In the genomic region with DNA sequence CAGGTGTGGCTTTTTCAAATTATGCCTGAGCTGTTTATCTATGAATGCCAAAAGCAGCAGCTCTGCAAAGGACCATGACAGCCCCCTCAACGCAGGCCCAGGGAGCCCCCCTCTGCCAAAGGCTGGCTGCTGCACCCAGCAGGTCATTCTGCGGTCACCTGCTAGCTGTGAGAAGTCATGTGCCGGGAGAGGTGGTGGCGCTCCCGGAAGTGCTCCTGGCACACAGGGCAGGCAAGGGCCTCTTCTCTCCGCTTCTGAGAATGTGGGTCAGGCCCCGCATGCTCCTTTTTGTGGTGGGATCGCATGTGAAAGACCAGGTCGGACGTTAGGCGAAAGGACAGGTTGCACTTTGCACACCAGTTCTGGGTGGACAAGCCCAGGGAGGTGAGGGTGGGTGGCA, we compare ENCODE assay signal across 25 cellular contexts. TPM values are rescaled to one million over a fixed set of nuclear protein-coding genes. Genes with fewer than 3 reads are reported as not detected.
"Had no signal": no experiment of that assay in that cellular context is flagged by ENCODE, and none has a peak within 500 bp of the region (broad histone marks: within the 10 kb centered on the region; RNA-seq: fewer than 3 reads in every experiment).

No MANE protein-coding gene starts in this region.

- H3K4me1 ChIP-seq: adrenal gland, esophagus squamous epithelium, neural progenitor cell, psoas muscle, right atrium auricular region, transverse colon, uterus had no signal

- H3K27ac ChIP-seq: adrenal gland, esophagus squamous epithelium, gastrocnemius medialis, neural progenitor cell, psoas muscle, right atrium auricular region, transverse colon, uterus had no signal

- H3K27me3 ChIP-seq: adrenal gland, esophagus squamous epithelium, gastrocnemius medialis, neural progenitor cell, right atrium auricular region, transverse colon, uterus had no signal

- ATAC-seq: activated T-cell treated with anti-CD3 and anti-CD28 coated beads, Interleukin-2, amount 50 U/mL, for 72 hours; gastrocnemius medialis; left colon; naive thymus-derived CD8-positive, alpha-beta T cell; psoas muscle; stimulated activated naive CD8-positive, alpha-beta T cell treated with anti-CD3 and anti-CD28 coated beads, Interleukin-15, amount 100 ng/mL, for 72 hours had no signal

- H3K4me3 ChIP-seq: adrenal gland, esophagus squamous epithelium, gastrocnemius medialis, neural progenitor cell, psoas muscle, right atrium auricular region, transverse colon, uterus had no signal

- H3K9ac ChIP-seq: neural progenitor cell had no signal

- H3K36me3 ChIP-seq: adrenal gland, esophagus squamous epithelium, gastrocnemius medialis, neural progenitor cell, right atrium auricular region, transverse colon, uterus had no signal

- H3K36me3 Mint-ChIP-seq: activated CD4-positive, alpha-beta memory T cell treated with anti-CD3 and anti-CD28 coated beads for 36 hours; activated naive CD8-positive, alpha-beta T cell; mesothelial cell of epicardium; naive thymus-derived CD8-positive, alpha-beta T cell; neural progenitor cell had no signal

- H3K4me3 Mint-ChIP-seq: activated CD4-positive, alpha-beta memory T cell treated with anti-CD3 and anti-CD28 coated beads for 36 hours; activated naive CD8-positive, alpha-beta T cell; activated T-cell treated with anti-CD3 and anti-CD28 coated beads, Interleukin-2, amount 50 U/mL, for 72 hours; mesothelial cell of epicardium; naive thymus-derived CD8-positive, alpha-beta T cell; neural progenitor cell; stimulated activated naive CD8-positive, alpha-beta T cell treated with anti-CD3 and anti-CD28 coated beads, Interleukin-15, amount 100 ng/mL, for 72 hours had no signal

- H3K4me1 Mint-ChIP-seq: stimulated activated naive CD8-positive, alpha-beta T cell treated with anti-CD3 and anti-CD28 coated beads, Interleukin-15, amount 100 ng/mL, for 72 hours had no signal

- H3K9me3 ChIP-seq: adrenal gland, esophagus squamous epithelium, gastrocnemius medialis, psoas muscle, right atrium auricular region, transverse colon, uterus had no signal

- DNase-seq: activated CD4-positive, alpha-beta memory T cell treated with anti-CD3 and anti-CD28 coated beads for 36 hours; activated CD4-positive, alpha-beta T cell treated with anti-CD3 and anti-CD28 coated beads for 48 hours; activated gamma-delta T cell treated with Interleukin-2 at 50 U/mL for 16 hours; activated T-cell treated with anti-CD3 and anti-CD28 coated beads, Interleukin-2, amount 50 U/mL, for 72 hours; adrenal gland; central memory CD4-positive, alpha-beta T cell; esophagus squamous epithelium; gastrocnemius medialis; hypothalamus; naive thymus-derived CD8-positive, alpha-beta T cell; stimulated activated CD4-positive, alpha-beta T cell treated with anti-CD3 and anti-CD28 coated beads, Interleukin-1b, Interleukin-23, amount 100 ng/mL, for 48 hours; stimulated activated naive CD8-positive, alpha-beta T cell treated with anti-CD3 and anti-CD28 coated beads, Interleukin-15, amount 100 ng/mL, for 72 hours; transverse colon; uterus had no signal

- H3K27ac Mint-ChIP-seq: activated CD4-positive, alpha-beta memory T cell treated with anti-CD3 and anti-CD28 coated beads for 36 hours; activated naive CD8-positive, alpha-beta T cell; activated T-cell treated with anti-CD3 and anti-CD28 coated beads, Interleukin-2, amount 50 U/mL, for 72 hours; mesothelial cell of epicardium; naive thymus-derived CD8-positive, alpha-beta T cell; neural progenitor cell; stimulated activated naive CD8-positive, alpha-beta T cell treated with anti-CD3 and anti-CD28 coated beads, Interleukin-15, amount 100 ng/mL, for 72 hours had no signal

- H3K27me3 Mint-ChIP-seq: activated naive CD8-positive, alpha-beta T cell; naive thymus-derived CD8-positive, alpha-beta T cell; stimulated activated naive CD8-positive, alpha-beta T cell treated with anti-CD3 and anti-CD28 coated beads, Interleukin-15, amount 100 ng/mL, for 72 hours had no signal

- H3K9me3 Mint-ChIP-seq: activated CD4-positive, alpha-beta memory T cell treated with anti-CD3 and anti-CD28 coated beads for 36 hours; activated T-cell treated with anti-CD3 and anti-CD28 coated beads, Interleukin-2, amount 50 U/mL, for 72 hours; mesothelial cell of epicardium; naive thymus-derived CD8-positive, alpha-beta T cell; stimulated activated naive CD8-positive, alpha-beta T cell treated with anti-CD3 and anti-CD28 coated beads, Interleukin-15, amount 100 ng/mL, for 72 hours had no signal

- H3K4me2 ChIP-seq: neural progenitor cell had no signal

RNA-seq across cellular contexts. Expression of a gene that starts 16.4 kb away (rescaled TPM):
- total RNA-seq: gastrocnemius medialis; naive thymus-derived CD8-positive, alpha-beta T cell; right atrium auricular region had no signal
- polyA plus RNA-seq: naive thymus-derived CD8-positive, alpha-beta T cell had no signal

RNA-seq across cellular contexts. Expression of a gene that starts 19.5 kb away (rescaled TPM):
- total RNA-seq: activated CD4-positive, alpha-beta memory T cell treated with anti-CD3 and anti-CD28 coated beads for 36 hours; activated T-cell treated with anti-CD3 and anti-CD28 coated beads, Interleukin-2, amount 50 U/mL, for 72 hours; astrocyte; esophagus squamous epithelium; gastrocnemius medialis; left colon; lung microvascular endothelial cell; mesothelial cell of epicardium; naive thymus-derived CD8-positive, alpha-beta T cell; osteocyte; psoas muscle; right atrium auricular region; T-helper 2 cell treated with Interferon-gamma antibody and Interleukin-4, amounts not matched to agents 100 ng/mL and 5 ng/mL, for 36 hours; temporal lobe; transverse colon; uterus had no signal
- polyA plus RNA-seq: adrenal gland; naive thymus-derived CD8-positive, alpha-beta T cell; psoas muscle had no signal

RNA-seq across cellular contexts. Expression of a gene that starts 45.4 kb away (rescaled TPM):
- total RNA-seq: activated CD4-positive, alpha-beta memory T cell treated with anti-CD3 and anti-CD28 coated beads for 36 hours; activated T-cell treated with anti-CD3 and anti-CD28 coated beads, Interleukin-2, amount 50 U/mL, for 72 hours; adrenal gland; astrocyte; esophagus squamous epithelium; gastrocnemius medialis; left colon; lung microvascular endothelial cell; mesothelial cell of epicardium; naive thymus-derived CD8-positive, alpha-beta T cell; osteocyte; psoas muscle; T-helper 2 cell treated with Interferon-gamma antibody and Interleukin-4, amounts not matched to agents 100 ng/mL and 5 ng/mL, for 36 hours; temporal lobe; transverse colon; uterus had no signal
- polyA plus RNA-seq: adrenal gland; naive thymus-derived CD8-positive, alpha-beta T cell; psoas muscle had no signal
